In genomic region chr10:13276146-13276545, GRCh38 we compare ENCODE assay signal across 5 cellular contexts. TPM values are rescaled to one million over a fixed set of nuclear protein-coding genes. Genes with fewer than 3 reads are reported as not detected.
"Had no signal": no experiment of that assay in that cellular context is flagged by ENCODE, and none has a peak within 500 bp of the region (broad histone marks: within the 10 kb centered on the region; RNA-seq: fewer than 3 reads in every experiment).

No MANE protein-coding gene starts in this region.

RNA-seq across cellular contexts. Expression of gene UCMA, which starts 42.0 kb away (rescaled TPM):
- total RNA-seq: GM23248, H4, H7, H9, HFFc6 had no signal
- polyA plus RNA-seq: GM23248 had no signal
